18 cellular contexts compared by ENCODE assay signal in the genomic region with DNA sequence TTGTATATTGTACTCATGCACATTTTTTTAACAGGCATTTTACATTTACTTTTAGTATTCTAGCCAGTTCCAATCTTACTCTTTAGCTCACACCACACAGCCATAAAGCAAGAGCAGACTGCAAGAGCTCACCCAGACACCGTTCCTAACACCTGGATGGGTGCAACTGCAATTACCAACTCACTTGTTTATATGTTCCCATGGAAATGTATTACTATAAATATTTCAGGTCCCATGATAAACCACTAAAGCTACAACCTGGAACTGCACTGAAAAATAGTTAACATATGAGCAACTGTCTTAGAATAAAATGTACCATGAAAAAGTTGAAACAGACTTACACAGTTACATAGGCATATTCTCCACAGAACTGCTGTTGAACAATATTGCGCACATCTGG. TPM values are rescaled to one million over a fixed set of nuclear protein-coding genes. Genes with fewer than 3 reads are reported as not detected.
DNase-seq lines count a peak whose midpoint lies in the region; ATAC-seq and TF ChIP-seq lines count a peak whose summit lies in the region.
"Had no signal": no experiment of that assay in that cellular context is flagged by ENCODE, and none has a peak within 500 bp of the region (broad histone marks: within the 10 kb centered on the region; RNA-seq: fewer than 3 reads in every experiment).

No MANE protein-coding gene starts in this region.

- POLR2A ChIA-PET in IMR-90 (lab: Charles Lee; ENCODE audit: unreplicated experiment) = no interaction called here

- H3K14ac ChIP-seq in IMR-90 (replicated peaks; ENCODE audit: low read depth, low read length) = no peak overlapping the region
- H3K14ac ChIP-seq in trophoblast cell (ENCODE audit: low read length) = no peak overlapping the region

- CTCF ChIA-PET in IMR-90 (lab: Yijun Ruan, JAX) = no interaction called here

- dilution Hi-C loops in IMR-90 (cut with HindIII; ENCODE audit: low sequenced_read_pairs, unreplicated experiment) = no loop called here

- H2BK120ac ChIP-seq in IMR-90 (ENCODE audit: low read depth, low read length) (no peak overlapping the region), trophoblast cell (ENCODE audit: insufficient read depth, low read length, poor library complexity) (no peak overlapping the region)

- TF ChIP-seq POLR2A in IMR-90 (IDR thresholded peaks at IDR 0.05; ENCODE audit: low read depth, low read length) (no peak), Peyer's patch (IDR thresholded peaks at IDR 0.05) (no peak)

- TF ChIP-seq CTCF in IMR-90 (conservative IDR thresholded peaks at IDR 0.05; ENCODE audit: low read depth, low read length) = no peak
- TF ChIP-seq CTCF in fibroblast of villous mesenchyme (IDR thresholded peaks at IDR 0.05; ENCODE audit: insufficient read depth, low read depth, low read length) = no peak
- no peak for TF ChIP-seq CTCF in upper lobe of right lung (IDR thresholded peaks at IDR 0.05)
- no peak for TF ChIP-seq CTCF in Peyer's patch (IDR thresholded peaks at IDR 0.05)

- no peak overlapping the region for H2BK12ac ChIP-seq in trophoblast cell (ENCODE audit: low read length)

- intact Hi-C loops in Right ventricle myocardium inferior (cut with DNase I) (no loop called here), left cardiac atrium (cut with DNase I) (no loop called here), IMR-90 (cut with micrococcal nuclease) (no loop called here), upper lobe of right lung (cut with DNase I) (no loop called here)

- no peaks in the 10 kb centered on the region for H4K20me1 ChIP-seq in IMR-90 (ENCODE audit: insufficient read depth, low read length)

- H3K4me2 ChIP-seq in IMR-90 (ENCODE audit: low read depth, low read length) (no peak overlapping the region), trophoblast cell (ENCODE audit: low read length) (no peak overlapping the region)

- BruUV-seq in IMR-90 (replicated peaks; lab: Mats Ljungman, UMichigan) = no TSS peak

- no peak overlapping the region for H4K5ac ChIP-seq in IMR-90 (ENCODE audit: low read depth, low read length)

- no peak overlapping the region for H3K56ac ChIP-seq in IMR-90 (ENCODE audit: extremely low read depth, insufficient read depth, low read length)

- H3K4me1 ChIP-seq in IMR-90 (ENCODE audit: control insufficient read depth, insufficient read depth, low read length) (no peaks in the 10 kb centered on the region), trophoblast cell (ENCODE audit: control insufficient read depth in 1 of 2, insufficient read depth in 2 of 2, low read length in 2 of 2) (no peaks in the 10 kb centered on the region), upper lobe of right lung (peaks cover 5% of the 10 kb centered on the region), Peyer's patch (no peaks in the 10 kb centered on the region)
- H3K4me1 ChIP-seq: BE2C had no signal

- no peak overlapping the region for H2AFZ ChIP-seq in IMR-90 (replicated peaks; ENCODE audit: low read length, poor library complexity)
- no peak overlapping the region for H2AFZ ChIP-seq in trophoblast cell (ENCODE audit: insufficient read depth, low read length, poor library complexity)

- H3K27me3 ChIP-seq in IMR-90 (ENCODE audit: control insufficient read depth, insufficient read depth, low read length) (no peaks in the 10 kb centered on the region), trophoblast cell (ENCODE audit: insufficient read depth, low read length) (no peaks in the 10 kb centered on the region), upper lobe of right lung (no peaks in the 10 kb centered on the region), Peyer's patch (no peaks in the 10 kb centered on the region)
- H3K27me3 ChIP-seq: BE2C had no signal

- no peak overlapping the region for H2BK5ac ChIP-seq in IMR-90 (ENCODE audit: low read depth, low read length, poor library complexity, severe bottlenecking)
- no peak overlapping the region for H2BK5ac ChIP-seq in trophoblast cell (ENCODE audit: low read depth, low read length, poor library complexity)

- H3K79me1 ChIP-seq in IMR-90 (ENCODE audit: low read depth in 1 of 2, low read length in 2 of 2) (peaks cover 23 to 52% of the 10 kb centered on the region in 2 experiments), trophoblast cell (ENCODE audit: low read length) (no peaks in the 10 kb centered on the region)

- H2BK20ac ChIP-seq in IMR-90 (ENCODE audit: low read depth, low read length) = no peak overlapping the region

- no peak overlapping the region for H4K12ac ChIP-seq in trophoblast cell (ENCODE audit: low read depth, low read length)

- no peak overlapping the region for H2BK15ac ChIP-seq in IMR-90 (ENCODE audit: low read depth, low read length)

- H3K9me1 ChIP-seq in IMR-90 (ENCODE audit: insufficient read depth, low read length) = no peaks in the 10 kb centered on the region; the same call in 1 of the 2 replicates

- TF ChIP-seq RAD21 in IMR-90 (IDR thresholded peaks at IDR 0.05; ENCODE audit: low read length) = no peak

- H3K36me3 ChIP-seq in IMR-90 (ENCODE audit: control insufficient read depth, insufficient read depth, low read length) (peaks cover 40% of the 10 kb centered on the region), trophoblast cell (ENCODE audit: control insufficient read depth in 1 of 2, insufficient read depth in 2 of 2, low read length in 2 of 2) (peaks cover 32 to 39% of the 10 kb centered on the region in 2 experiments), upper lobe of right lung (peaks cover 89% of the 10 kb centered on the region), Peyer's patch (peaks cover 0 to 76% (median 2%) of the 10 kb centered on the region in 3 donors)
- H3K36me3 ChIP-seq: BE2C had no signal

- H3K4me3 ChIP-seq in IMR-90 (ENCODE audit: insufficient read depth, low read depth, low read length) (no peak overlapping the region), fibroblast of villous mesenchyme (ENCODE audit: low read depth, low read length) (no peak overlapping the region), trophoblast cell (ENCODE audit: low read depth, low read length) (no peak overlapping the region), upper lobe of right lung (no peak overlapping the region), Peyer's patch (no peak overlapping the region)

- H3K9ac ChIP-seq in IMR-90 (ENCODE audit: low read depth, low read length) (no peak overlapping the region), trophoblast cell (ENCODE audit: low read length) (no peak overlapping the region)

- H3K4ac ChIP-seq in IMR-90 (ENCODE audit: low read depth, low read length) (no peak overlapping the region), trophoblast cell (ENCODE audit: low read depth, low read length) (no peak overlapping the region)

- WGBS in IMR-90 (ENCODE audit: extremely low coverage in 2 of 2, insufficient read length in 1 of 2), 2 experiments = no CpG with 5 or more reads among the region's 2 CpGs
- no CpG with 5 or more reads among the region's 2 CpGs for WGBS in trophoblast cell (ENCODE audit: extremely low coverage, insufficient coverage, insufficient read length)

- ATAC-seq in Right ventricle myocardium inferior (peak; percentile 54), left cardiac atrium (no peak), IMR-90 (ENCODE audit: low read depth) (no peak), upper lobe of right lung (no peak)

- in situ Hi-C loops in IMR-90 (cut with MboI; ENCODE audit: low sequenced_read_pairs) = no loop called here

- no peak overlapping the region for H2AK5ac ChIP-seq in IMR-90 (ENCODE audit: low read depth, low read length)
- H2AK5ac ChIP-seq in trophoblast cell (ENCODE audit: low read length) = no peak overlapping the region

- no peaks in the 10 kb centered on the region for H3K79me2 ChIP-seq in trophoblast cell (ENCODE audit: control insufficient read depth, insufficient read depth, low read length, poor library complexity)

- no peak overlapping the region for H3K23ac ChIP-seq in IMR-90 (ENCODE audit: low read depth, low read length)
- H3K23ac ChIP-seq in trophoblast cell (ENCODE audit: low read length) = no peak overlapping the region

- no peaks in the 10 kb centered on the region for H3K9me3 ChIP-seq in IMR-90 (ENCODE audit: control insufficient read depth, insufficient read depth, low read length)
- no peaks in the 10 kb centered on the region for H3K9me3 ChIP-seq in trophoblast cell (ENCODE audit: insufficient read depth, low read depth, low read length)
- H3K9me3 ChIP-seq in upper lobe of right lung = no peaks in the 10 kb centered on the region
- no peaks in the 10 kb centered on the region for H3K9me3 ChIP-seq in Peyer's patch
- H3K9me3 ChIP-seq: BE2C had no signal

- H4K91ac ChIP-seq in IMR-90 (ENCODE audit: insufficient read depth, low read depth, low read length) (no peak overlapping the region), trophoblast cell (ENCODE audit: low read depth, low read length) (no peak overlapping the region)

- H4K8ac ChIP-seq in IMR-90 (ENCODE audit: low read depth in 2 of 2, low read length in 2 of 2) = no peak overlapping the region
- no peak overlapping the region for H4K8ac ChIP-seq in trophoblast cell (ENCODE audit: low read depth, low read length)

- no peak overlapping the region for H3K27ac ChIP-seq in IMR-90 (ENCODE audit: insufficient read depth, low read length)
- H3K27ac ChIP-seq in trophoblast cell (ENCODE audit: low read depth, low read length) = no peak overlapping the region
- no peak overlapping the region for H3K27ac ChIP-seq in upper lobe of right lung
- H3K27ac ChIP-seq in Peyer's patch = no peak overlapping the region

- DNase-seq in Right ventricle myocardium inferior (ENCODE audit: missing footprints) (no peak), left cardiac atrium (no peak), IMR-90 (peak; percentile 44), fibroblast of villous mesenchyme (ENCODE audit: low read depth) (peak; percentile 45), trophoblast cell (peak; percentile 17 to 37), upper lobe of right lung (no peak), Peyer's patch (no peak)
- no peak for DNase-seq in stimulated activated CD4-positive, alpha-beta T cell treated with anti-CD3 and anti-CD28 coated beads, Interleukin-2, amount 100 ng/mL, for 24 hours
- DNase-seq: BE2C, DMS79, Karpas-422, NCI-H1694, NCI-H2171 treated with DMSO at 0.1 percent for 48 hours, NCI-H446, NCI-H526 had no signal

- no peak overlapping the region for H3K18ac ChIP-seq in IMR-90 (ENCODE audit: low read depth, low read length)
- H3K18ac ChIP-seq in trophoblast cell (ENCODE audit: low read length) = no peak overlapping the region

- no peak overlapping the region for H2AK9ac ChIP-seq in IMR-90 (replicated peaks; ENCODE audit: low read depth, low read length, poor library complexity)

RNA-seq across cellular contexts. Expression of gene USP48, which starts 30.8 kb away (rescaled TPM):
- total RNA-seq in Right ventricle myocardium inferior (42.7 TPM), left cardiac atrium (10 to 100 TPM; 41.1 to 41.3 TPM), IMR-90 (2012; rRNA removed) (24.7 and 47.2 TPM in 2 replicates), fibroblast of villous mesenchyme (42.5 and 52.2 TPM in 2 replicates), upper lobe of right lung (56.4 TPM), Peyer's patch (100 to 1,000 TPM in 1 of 4 donors, 10 to 100 TPM in 3; 35.4 to 198 (median 50.7) TPM)
- polyA plus RNA-seq in IMR-90 (2012; rRNA removed) = 17.1 and 25.0 TPM in 2 replicates
- polyA plus RNA-seq in IMR-90 (2012; cell fraction: cytosol; rRNA removed) = 4.0 and 5.6 TPM in 2 replicates
- 7.8 and 40.6 TPM in 2 replicates for polyA plus RNA-seq in IMR-90 (2012; cell fraction: nucleus; rRNA removed; ENCODE audit: low replicate concordance)
- 37.7 and 38.4 TPM in 2 replicates for polyA plus RNA-seq in trophoblast cell (2013)

RNA-seq across cellular contexts. Expression of gene LDLRAD2, which starts 59.9 kb away (rescaled TPM):
- total RNA-seq in Right ventricle myocardium inferior (not detected), left cardiac atrium (under 1 TPM in 1 of 2 donors, not detected in 1; 0.16 TPM), IMR-90 (2012; rRNA removed) (not detected in 2 replicates), fibroblast of villous mesenchyme (under 0.01 TPM in 1 of 2 replicates, not detected in the other), upper lobe of right lung (0.38 TPM), Peyer's patch (1 to 10 TPM in 1 of 4 donors, under 1 TPM in 2, not detected in 1; 0.38 to 3.3 (median 0.80) TPM)
- polyA plus RNA-seq in IMR-90 (2012; rRNA removed) = 0.05 TPM in 1 of 2 replicates, not detected in the other
- 0.03 and 0.17 TPM in 2 replicates for polyA plus RNA-seq in IMR-90 (2012; cell fraction: cytosol; rRNA removed)
- polyA plus RNA-seq in IMR-90 (2012; cell fraction: nucleus; rRNA removed; ENCODE audit: low replicate concordance) = 0.34 and 0.39 TPM in 2 replicates
- polyA plus RNA-seq in trophoblast cell (2013) = 0.08 and 0.10 TPM in 2 replicates
- total RNA-seq: H4, MCF 10A, OCI-LY7 had no signal

Comparison
In these comparisons a context has a peak if more than half of its experiments do, and no peak if none do; other contexts are left out.
1. DNase-seq: peak in IMR-90 (single experiment), fibroblast of villous mesenchyme (single experiment) and trophoblast cell (2 of 2); none in Right ventricle myocardium inferior (single experiment), left cardiac atrium (single experiment), upper lobe of right lung (single experiment), Peyer's patch (0 of 3) and stimulated activated CD4-positive, alpha-beta T cell treated with anti-CD3 and anti-CD28 coated beads, Interleukin-2, amount 100 ng/mL, for 24 hours (0 of 2).